1 cellular context compared by ENCODE assay signal in the genomic region with DNA sequence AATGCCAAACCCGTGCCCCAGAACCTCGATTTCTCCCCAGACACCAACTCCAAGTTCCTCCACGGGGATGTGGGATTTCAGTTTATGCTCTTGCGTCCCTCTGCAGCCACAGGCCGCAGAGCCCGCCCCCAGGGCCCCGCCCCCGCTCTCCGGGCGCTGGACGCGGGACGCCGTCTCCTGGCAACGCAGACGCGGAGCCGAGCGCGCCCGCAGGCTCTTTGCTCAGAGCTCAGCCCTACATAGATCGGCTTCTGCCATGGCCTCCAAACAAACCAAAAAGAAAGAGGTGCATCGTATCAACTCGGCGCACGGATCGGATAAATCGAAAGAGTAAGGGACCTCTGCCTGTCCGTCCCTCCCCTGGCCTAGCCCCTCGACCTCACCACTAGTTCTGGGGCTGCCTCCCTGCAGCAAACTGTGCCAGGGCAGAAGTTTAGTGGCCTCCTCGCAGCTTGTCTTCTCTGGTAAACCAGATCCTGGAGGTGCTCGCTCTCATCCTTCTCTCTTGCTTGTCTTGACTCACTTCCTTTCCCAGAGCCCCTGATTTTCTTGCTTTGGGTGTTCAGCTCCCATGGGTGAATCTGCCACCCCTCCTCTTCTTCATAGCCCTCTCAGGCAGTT.
TF ChIP-seq lines count a peak whose summit lies in the region.

A gene (plus strand): TSS at position 188 of the 621 bp plus-strand sequence. CDS start 69 bp downstream, at position 257.

TF ChIP-seq in GM12878, 131 proteins besides CTCF, POLR2A, EP300 and RAD21 (continued from another document):
- TF ChIP-seq, protein P1, sequence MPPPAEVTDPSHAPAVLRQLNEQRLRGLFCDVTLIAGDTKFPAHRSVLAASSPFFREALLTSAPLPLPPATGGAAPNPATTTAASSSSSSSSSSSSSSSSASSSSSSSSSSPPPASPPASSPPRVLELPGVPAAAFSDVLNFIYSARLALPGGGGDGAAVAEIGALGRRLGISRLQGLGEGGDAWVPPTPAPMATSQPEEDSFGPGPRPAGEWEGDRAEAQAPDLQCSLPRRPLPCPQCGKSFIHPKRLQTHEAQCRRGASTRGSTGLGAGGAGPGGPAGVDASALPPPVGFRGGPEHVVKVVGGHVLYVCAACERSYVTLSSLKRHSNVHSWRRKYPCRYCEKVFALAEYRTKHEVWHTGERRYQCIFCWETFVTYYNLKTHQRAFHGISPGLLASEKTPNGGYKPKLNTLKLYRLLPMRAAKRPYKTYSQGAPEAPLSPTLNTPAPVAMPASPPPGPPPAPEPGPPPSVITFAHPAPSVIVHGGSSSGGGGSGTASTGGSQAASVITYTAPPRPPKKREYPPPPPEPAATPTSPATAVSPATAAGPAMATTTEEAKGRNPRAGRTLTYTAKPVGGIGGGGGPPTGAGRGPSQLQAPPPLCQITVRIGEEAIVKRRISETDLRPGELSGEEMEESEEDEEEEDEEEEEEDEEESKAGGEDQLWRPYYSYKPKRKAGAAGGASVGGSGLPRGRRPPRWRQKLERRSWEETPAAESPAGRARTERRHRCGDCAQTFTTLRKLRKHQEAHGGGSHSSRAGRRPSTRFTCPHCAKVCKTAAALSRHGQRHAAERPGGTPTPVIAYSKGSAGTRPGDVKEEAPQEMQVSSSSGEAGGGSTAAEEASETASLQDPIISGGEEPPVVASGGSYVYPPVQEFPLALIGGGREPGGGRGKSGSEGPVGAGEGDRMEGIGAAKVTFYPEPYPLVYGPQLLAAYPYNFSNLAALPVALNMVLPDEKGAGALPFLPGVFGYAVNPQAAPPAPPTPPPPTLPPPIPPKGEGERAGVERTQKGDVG (CRISPR knock-in tag; IDR thresholded peaks at IDR 0.05): no peak
- TF ChIP-seq, protein P2, sequence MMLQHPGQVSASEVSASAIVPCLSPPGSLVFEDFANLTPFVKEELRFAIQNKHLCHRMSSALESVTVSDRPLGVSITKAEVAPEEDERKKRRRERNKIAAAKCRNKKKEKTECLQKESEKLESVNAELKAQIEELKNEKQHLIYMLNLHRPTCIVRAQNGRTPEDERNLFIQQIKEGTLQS (IDR thresholded peaks at IDR 0.05; ENCODE audit: borderline replicate concordance, extremely low read depth, low read depth, low read length): no peak
- TF ChIP-seq TAF1 (IDR thresholded peaks at IDR 0.05; ENCODE audit: borderline replicate concordance, low read depth, low read length) (no peak), CHD4 (IDR thresholded peaks at IDR 0.05) (no peak), PAX5 (IDR thresholded peaks at IDR 0.05; ENCODE audit: borderline replicate concordance, low read depth, low read length) (no peak), SMAD1 (IDR thresholded peaks at IDR 0.05; ENCODE audit: low read depth, partially characterized antibody) (no peak)
- TF ChIP-seq, protein P3, sequence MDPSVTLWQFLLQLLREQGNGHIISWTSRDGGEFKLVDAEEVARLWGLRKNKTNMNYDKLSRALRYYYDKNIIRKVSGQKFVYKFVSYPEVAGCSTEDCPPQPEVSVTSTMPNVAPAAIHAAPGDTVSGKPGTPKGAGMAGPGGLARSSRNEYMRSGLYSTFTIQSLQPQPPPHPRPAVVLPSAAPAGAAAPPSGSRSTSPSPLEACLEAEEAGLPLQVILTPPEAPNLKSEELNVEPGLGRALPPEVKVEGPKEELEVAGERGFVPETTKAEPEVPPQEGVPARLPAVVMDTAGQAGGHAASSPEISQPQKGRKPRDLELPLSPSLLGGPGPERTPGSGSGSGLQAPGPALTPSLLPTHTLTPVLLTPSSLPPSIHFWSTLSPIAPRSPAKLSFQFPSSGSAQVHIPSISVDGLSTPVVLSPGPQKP (IDR thresholded peaks at IDR 0.05; ENCODE audit: low read depth, low read length): no peak
- TF ChIP-seq, protein P4, sequence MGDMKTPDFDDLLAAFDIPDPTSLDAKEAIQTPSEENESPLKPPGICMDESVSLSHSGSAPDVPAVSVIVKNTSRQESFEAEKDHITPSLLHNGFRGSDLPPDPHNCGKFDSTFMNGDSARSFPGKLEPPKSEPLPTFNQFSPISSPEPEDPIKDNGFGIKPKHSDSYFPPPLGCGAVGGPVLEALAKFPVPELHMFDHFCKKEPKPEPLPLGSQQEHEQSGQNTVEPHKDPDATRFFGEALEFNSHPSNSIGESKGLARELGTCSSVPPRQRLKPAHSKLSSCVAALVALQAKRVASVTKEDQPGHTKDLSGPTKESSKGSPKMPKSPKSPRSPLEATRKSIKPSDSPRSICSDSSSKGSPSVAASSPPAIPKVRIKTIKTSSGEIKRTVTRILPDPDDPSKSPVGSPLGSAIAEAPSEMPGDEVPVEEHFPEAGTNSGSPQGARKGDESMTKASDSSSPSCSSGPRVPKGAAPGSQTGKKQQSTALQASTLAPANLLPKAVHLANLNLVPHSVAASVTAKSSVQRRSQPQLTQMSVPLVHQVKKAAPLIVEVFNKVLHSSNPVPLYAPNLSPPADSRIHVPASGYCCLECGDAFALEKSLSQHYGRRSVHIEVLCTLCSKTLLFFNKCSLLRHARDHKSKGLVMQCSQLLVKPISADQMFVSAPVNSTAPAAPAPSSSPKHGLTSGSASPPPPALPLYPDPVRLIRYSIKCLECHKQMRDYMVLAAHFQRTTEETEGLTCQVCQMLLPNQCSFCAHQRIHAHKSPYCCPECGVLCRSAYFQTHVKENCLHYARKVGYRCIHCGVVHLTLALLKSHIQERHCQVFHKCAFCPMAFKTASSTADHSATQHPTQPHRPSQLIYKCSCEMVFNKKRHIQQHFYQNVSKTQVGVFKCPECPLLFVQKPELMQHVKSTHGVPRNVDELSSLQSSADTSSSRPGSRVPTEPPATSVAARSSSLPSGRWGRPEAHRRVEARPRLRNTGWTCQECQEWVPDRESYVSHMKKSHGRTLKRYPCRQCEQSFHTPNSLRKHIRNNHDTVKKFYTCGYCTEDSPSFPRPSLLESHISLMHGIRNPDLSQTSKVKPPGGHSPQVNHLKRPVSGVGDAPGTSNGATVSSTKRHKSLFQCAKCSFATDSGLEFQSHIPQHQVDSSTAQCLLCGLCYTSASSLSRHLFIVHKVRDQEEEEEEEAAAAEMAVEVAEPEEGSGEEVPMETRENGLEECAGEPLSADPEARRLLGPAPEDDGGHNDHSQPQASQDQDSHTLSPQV (IDR thresholded peaks at IDR 0.05): no peak
